Comparison of ENCODE assay signal across 9 cellular contexts in the genomic region with DNA sequence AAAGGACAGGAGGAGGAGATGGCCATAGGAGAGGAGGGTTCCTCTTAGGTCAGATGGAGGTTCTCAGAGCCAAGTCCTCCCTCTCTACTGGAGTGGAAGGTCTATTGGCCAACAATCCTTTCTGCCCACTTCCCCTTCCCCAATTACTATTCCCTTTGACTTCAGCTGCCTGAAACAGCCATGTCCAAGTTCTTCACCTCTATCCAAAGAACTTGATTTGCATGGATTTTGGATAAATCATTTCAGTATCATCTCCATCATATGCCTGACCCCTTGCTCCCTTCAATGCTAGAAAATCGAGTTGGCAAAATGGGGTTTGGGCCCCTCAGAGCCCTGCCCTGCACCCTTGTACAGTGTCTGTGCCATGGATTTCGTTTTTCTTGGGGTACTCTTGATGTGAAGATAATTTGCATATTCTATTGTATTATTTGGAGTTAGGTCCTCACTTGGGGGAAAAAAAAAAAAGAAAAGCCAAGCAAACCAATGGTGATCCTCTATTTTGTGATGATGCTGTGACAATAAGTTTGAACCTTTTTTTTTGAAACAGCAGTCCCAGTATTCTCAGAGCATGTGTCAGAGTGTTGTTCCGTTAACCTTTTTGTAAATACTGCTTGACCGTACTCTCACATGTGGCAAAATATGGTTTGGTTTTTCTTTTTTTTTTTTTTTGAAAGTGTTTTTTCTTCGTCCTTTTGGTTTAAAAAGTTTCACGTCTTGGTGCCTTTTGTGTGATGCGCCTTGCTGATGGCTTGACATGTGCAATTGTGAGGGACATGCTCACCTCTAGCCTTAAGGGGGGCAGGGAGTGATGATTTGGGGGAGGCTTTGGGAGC. TPM values are rescaled to one million over a fixed set of nuclear protein-coding genes. Genes with fewer than 3 reads are reported as not detected.
DNase-seq lines count a peak whose midpoint lies in the region; ATAC-seq and TF ChIP-seq lines count a peak whose summit lies in the region.
"Had no signal": no experiment of that assay in that cellular context is flagged by ENCODE, and none has a peak within 500 bp of the region (broad histone marks: within the 10 kb centered on the region; RNA-seq: fewer than 3 reads in every experiment).

No MANE protein-coding gene starts in this region.

- peak overlapping the region; percentile 85 for H3K4me2 ChIP-seq in osteoblast (ENCODE audit: insufficient read depth, low read length)

- TF ChIP-seq POLR2A in NB4 (IDR thresholded peaks at IDR 0.05; ENCODE audit: extremely low read depth, insufficient read length) = no peak

- H3K4me1 Mint-ChIP-seq in CD8-positive, alpha-beta memory T cell = peaks cover 18 to 34% (median 25%) of the 10 kb centered on the region in 3 donors

- POLR2A ChIA-PET in CD8-positive, alpha-beta memory T cell (lab: Charles Lee) = no interaction called here

- no peaks in the 10 kb centered on the region for H3K27me3 ChIP-seq in CD8-positive, alpha-beta memory T cell (ENCODE audit: insufficient read depth, low read length, poor library complexity, severe bottlenecking)
- no peaks in the 10 kb centered on the region for H3K27me3 ChIP-seq in osteoblast (ENCODE audit: insufficient read depth, low read length)

- H3K4me3 Mint-ChIP-seq in CD8-positive, alpha-beta memory T cell = peak overlapping the region; percentile 27 to 94 (median 63)

- H3K79me2 ChIP-seq in osteoblast (ENCODE audit: insufficient read depth, low read length) = peaks cover 28% of the 10 kb centered on the region

- H3K9me3 ChIP-seq in CD8-positive, alpha-beta memory T cell (ENCODE audit: low read length) = no peaks in the 10 kb centered on the region
- no peaks in the 10 kb centered on the region for H3K9me3 ChIP-seq in osteoblast (ENCODE audit: low read depth, low read length)

- no peaks in the 10 kb centered on the region for H3K9me3 Mint-ChIP-seq in CD8-positive, alpha-beta memory T cell

- no peak overlapping the region for H3K27ac ChIP-seq in CD8-positive, alpha-beta memory T cell (ENCODE audit: low read depth, low read length)
- H3K27ac ChIP-seq in osteoblast (ENCODE audit: low read depth, low read length) = peak overlapping the region; percentile 73

- no peak for TF ChIP-seq CTCF in NB4 (IDR thresholded peaks at IDR 0.05; ENCODE audit: low read depth, low read length)
- TF ChIP-seq CTCF in choroid plexus epithelial cell (conservative IDR thresholded peaks at IDR 0.05; ENCODE audit: low read depth, low read length) = no peak
- TF ChIP-seq CTCF in osteoblast (IDR thresholded peaks at IDR 0.05; ENCODE audit: extremely low read depth, low read depth, low read length) = no peak

- H2AFZ ChIP-seq in osteoblast (ENCODE audit: low read length) = no peak overlapping the region

- peaks cover 47% of the 10 kb centered on the region for H4K20me1 ChIP-seq in osteoblast (ENCODE audit: insufficient read depth, low read length)

- peaks cover 23% of the 10 kb centered on the region for H3K4me1 ChIP-seq in CD8-positive, alpha-beta memory T cell (ENCODE audit: insufficient read depth, low read length)
- H3K4me1 ChIP-seq in osteoblast (ENCODE audit: insufficient read depth, low read length) = peaks cover 20% of the 10 kb centered on the region

- no peak overlapping the region for H3K4me3 ChIP-seq in CD8-positive, alpha-beta memory T cell (ENCODE audit: low read length)
- H3K4me3 ChIP-seq in NB4 (ENCODE audit: low read depth, low read length) (no peak overlapping the region), choroid plexus epithelial cell (ENCODE audit: low read depth, low read length) (peak overlapping the region; percentile 83), osteoblast (ENCODE audit: insufficient read depth, low read length) (peak overlapping the region; percentile 92)

- H3K36me3 ChIP-seq in CD8-positive, alpha-beta memory T cell (ENCODE audit: insufficient read depth, low read length) = no peaks in the 10 kb centered on the region
- H3K36me3 ChIP-seq in osteoblast (ENCODE audit: insufficient read depth, low read length) = peaks cover 28% of the 10 kb centered on the region

- peaks cover 0 to 10% (median 8%) of the 10 kb centered on the region in 3 donors for H3K36me3 Mint-ChIP-seq in CD8-positive, alpha-beta memory T cell

- CTCF ChIA-PET in CD8-positive, alpha-beta memory T cell (lab: Charles Lee) = no interaction called here

- peak in 1 of 5 donors; percentile 37 for DNase-seq in CD8-positive, alpha-beta memory T cell
- DNase-seq in NB4 (ENCODE audit: low read depth) (peak; percentile 39), choroid plexus epithelial cell (ENCODE audit: low read depth) (peak; percentile 27), osteoblast (ENCODE audit: insufficient read length, low spot score, missing footprints) (no peak), AG08396 (ENCODE audit: low spot score) (no peak), COLO668 (lab: John Stamatoyannopoulos, UW; ENCODE audit: unreplicated experiment) (no peak)
- DNase-seq: NCI-H1436 treated with DMSO at 0.1 percent for 48 hours had no signal

- no peak for ATAC-seq in HG02885 (IDR thresholded peaks at IDR 0.05; ENCODE audit: poor library complexity, unreplicated experiment)
- no peak for ATAC-seq in HG03457 (IDR thresholded peaks at IDR 0.05; ENCODE audit: unreplicated experiment)

- peak overlapping the region in 3 of 8 donors; percentile 24 to 83 (median 39) for H3K27ac Mint-ChIP-seq in CD8-positive, alpha-beta memory T cell

- H3K27me3 Mint-ChIP-seq in CD8-positive, alpha-beta memory T cell = no peaks in the 10 kb centered on the region

RNA-seq across cellular contexts. Expression of a gene that starts 3.1 kb away (rescaled TPM):
- 10 to 100 TPM; 11.8 to 12.2 TPM for total RNA-seq in CD8-positive, alpha-beta memory T cell
- 0.99 TPM for polyA plus RNA-seq in CD8-positive, alpha-beta memory T cell
- total RNA-seq in osteoblast = 2.2 and 2.7 TPM in 2 replicates

RNA-seq across cellular contexts. Expression of a gene that starts 29.5 kb away (rescaled TPM):
- total RNA-seq in CD8-positive, alpha-beta memory T cell = 1 to 10 TPM; 5.0 to 6.6 TPM
- polyA plus RNA-seq in CD8-positive, alpha-beta memory T cell = 0.24 TPM
- total RNA-seq in osteoblast = 1.5 and 2.2 TPM in 2 replicates

Comparison
In these comparisons a context has a peak if more than half of its experiments do, and no peak if none do; other contexts are left out.
1. DNase-seq: peak in NB4 (single experiment) and choroid plexus epithelial cell (single experiment); none in osteoblast (single experiment), AG08396 (single experiment) and COLO668 (single experiment).
2. H3K4me3 ChIP-seq: peak in choroid plexus epithelial cell (single experiment) and osteoblast (single experiment); none in CD8-positive, alpha-beta memory T cell (single experiment) and NB4 (single experiment).